In genomic region chr1:54331843-54332688, GRCh38 we compare ENCODE assay signal across 15 cellular contexts.
DNase-seq lines count a peak whose midpoint lies in the region; TF ChIP-seq lines count a peak whose summit lies in the region.
"Had no signal": no experiment of that assay in that cellular context is flagged by ENCODE, and none has a peak within 500 bp of the region (broad histone marks: within the 10 kb centered on the region; RNA-seq: fewer than 3 reads in every experiment).

No MANE protein-coding gene starts in this region.

- peaks cover 45% of the 10 kb centered on the region for H3K4me1 ChIP-seq in mesendoderm (ENCODE audit: control insufficient read depth, low read depth, low read length)
- H3K4me1 ChIP-seq: A549 had no signal

- POLR2A ChIA-PET in activated CD4-positive, alpha-beta T cell treated with anti-CD3 and anti-CD28 coated beads, Interleukin-2, amount 10 ng/mL, durations not matched to agents 7 days and 5 days (lab: Charles Lee): no interaction called here

- no peaks in the 10 kb centered on the region for H3K27me3 Mint-ChIP-seq in activated CD4-positive, alpha-beta T cell treated with anti-CD3 and anti-CD28 coated beads, Interleukin-2, amount 10 ng/mL, durations not matched to agents 24 days and 14 days
- H3K27me3 Mint-ChIP-seq in activated CD4-positive, alpha-beta T cell treated with anti-CD3 and anti-CD28 coated beads, Interleukin-2, amount 10 ng/mL, durations not matched to agents 7 days and 5 days: no peaks in the 10 kb centered on the region
- H3K27me3 Mint-ChIP-seq: T-cell had no signal

- no peak overlapping the region for H2AK5ac ChIP-seq in mesendoderm (ENCODE audit: low read length)

- H2BK120ac ChIP-seq in mesendoderm (ENCODE audit: low read depth, low read length): no peak overlapping the region

- no peak overlapping the region for H2BK15ac ChIP-seq in mesendoderm (replicated peaks; ENCODE audit: low read depth)

- H3K27me3 ChIP-seq in WERI-Rb-1 (ENCODE audit: insufficient read depth, low read depth, severe bottlenecking) (no peaks in the 10 kb centered on the region), mesendoderm (ENCODE audit: insufficient read depth, low read length, poor library complexity) (no peaks in the 10 kb centered on the region)
- H3K27me3 ChIP-seq: neutrophil had no signal

- peak overlapping the region; percentile 85 for H3K23ac ChIP-seq in mesendoderm (ENCODE audit: low read length)

- intact Hi-C loops in activated CD4-positive, alpha-beta T cell treated with anti-CD3 and anti-CD28 coated beads, Interleukin-2, amount 10 ng/mL, durations not matched to agents 24 days and 14 days (cut with micrococcal nuclease): no loop called here

- no peak overlapping the region for H4K5ac ChIP-seq in mesendoderm (ENCODE audit: low read length)

- peaks cover 19% of the 10 kb centered on the region for H3K4me1 Mint-ChIP-seq in activated CD4-positive, alpha-beta T cell treated with anti-CD3 and anti-CD28 coated beads, Interleukin-2, amount 10 ng/mL, durations not matched to agents 24 days and 14 days
- H3K4me1 Mint-ChIP-seq in activated CD4-positive, alpha-beta T cell treated with anti-CD3 and anti-CD28 coated beads, Interleukin-2, amount 10 ng/mL, durations not matched to agents 7 days and 5 days: peaks cover 32% of the 10 kb centered on the region

- H3K4me3 ChIP-seq in WERI-Rb-1 (ENCODE audit: low read depth, low read length) (no peak overlapping the region), mesendoderm (ENCODE audit: low read length) (no peak overlapping the region)
- H3K4me3 ChIP-seq: A549, thoracic aorta had no signal

- H4K8ac ChIP-seq in mesendoderm (ENCODE audit: low read depth, low read length): no peak overlapping the region

- peak overlapping the region; percentile 51 for H3K56ac ChIP-seq in mesendoderm (ENCODE audit: low read length)

- no peak overlapping the region for H2BK5ac ChIP-seq in mesendoderm (ENCODE audit: low read length)

- TF ChIP-seq CTCF in WERI-Rb-1 (IDR thresholded peaks at IDR 0.05; ENCODE audit: low read depth, low read length): no peak

- H3K27ac ChIP-seq in WERI-Rb-1 (peak overlapping the region; percentile 100), mesendoderm (ENCODE audit: low read depth, low read length) (no peak overlapping the region), substantia nigra (ENCODE audit: low read depth, low read length, poor library complexity, severe bottlenecking) (peak overlapping the region; percentile 54)
- H3K27ac ChIP-seq: A549, neutrophil, thoracic aorta had no signal

- H3K9me3 ChIP-seq in WERI-Rb-1 (ENCODE audit: severe bottlenecking): no peaks in the 10 kb centered on the region
- H3K9me3 ChIP-seq: A549, neutrophil, thoracic aorta had no signal

- H3K9me3 Mint-ChIP-seq in activated CD4-positive, alpha-beta T cell treated with anti-CD3 and anti-CD28 coated beads, Interleukin-2, amount 10 ng/mL, durations not matched to agents 24 days and 14 days: no peaks in the 10 kb centered on the region
- H3K9me3 Mint-ChIP-seq in activated CD4-positive, alpha-beta T cell treated with anti-CD3 and anti-CD28 coated beads, Interleukin-2, amount 10 ng/mL, durations not matched to agents 7 days and 5 days: no peaks in the 10 kb centered on the region
- H3K9me3 Mint-ChIP-seq: T-cell had no signal

- H3K4ac ChIP-seq in mesendoderm (ENCODE audit: low read depth, low read length): no peak overlapping the region

- H3K27ac Mint-ChIP-seq in activated CD4-positive, alpha-beta T cell treated with anti-CD3 and anti-CD28 coated beads, Interleukin-2, amount 10 ng/mL, durations not matched to agents 24 days and 14 days: peak overlapping the region; percentile 13
- no peak overlapping the region for H3K27ac Mint-ChIP-seq in activated CD4-positive, alpha-beta T cell treated with anti-CD3 and anti-CD28 coated beads, Interleukin-2, amount 10 ng/mL, durations not matched to agents 7 days and 5 days

- H3K9ac ChIP-seq in mesendoderm (ENCODE audit: low read length): no peak overlapping the region

- CTCF ChIA-PET in activated CD4-positive, alpha-beta T cell treated with anti-CD3 and anti-CD28 coated beads, Interleukin-2, amount 10 ng/mL, durations not matched to agents 7 days and 5 days (lab: Charles Lee): no interaction called here

- no CpG with 5 or more reads among the region's 4 CpGs for WGBS in mesendoderm (ENCODE audit: extremely low coverage, insufficient coverage, low lambda C conversion rate)

- no peak overlapping the region for H3K4me2 ChIP-seq in mesendoderm (ENCODE audit: low read length)
- H3K4me2 ChIP-seq: A549 had no signal

- DNase-seq in activated CD4-positive, alpha-beta T cell treated with anti-CD3 and anti-CD28 coated beads, Interleukin-2, amount 10 ng/mL, durations not matched to agents 24 days and 14 days: no peak
- no peak for DNase-seq in activated CD4-positive, alpha-beta T cell treated with anti-CD3 and anti-CD28 coated beads, Interleukin-2, amount 10 ng/mL, durations not matched to agents 7 days and 5 days
- DNase-seq in WERI-Rb-1 (peak; percentile 77), mesendoderm (no peak), substantia nigra (lab: John Stamatoyannopoulos, UW) (peak in 1 of 49 donors; percentile 26), T-helper 2 cell (no peak), NCI-H187 (lab: John Stamatoyannopoulos, UW) (no peak), NCI-H1092 (lab: John Stamatoyannopoulos, UW) (no peak)
- DNase-seq: activated CD4-positive, alpha-beta T cell treated with anti-CD3 and anti-CD28 coated beads, Interleukin-2, amount 50 U/mL, for 48 hours; NCI-H748 treated with DMSO at 0.1 percent for 48 hours; stimulated activated CD4-positive, alpha-beta T cell treated with anti-CD3 and anti-CD28 coated beads, Interleukin-4, amount 100 ng/mL, for 1 hour; T-cell had no signal

- H3K79me1 ChIP-seq in mesendoderm (ENCODE audit: low read length): peaks cover 66% of the 10 kb centered on the region

- H3K36me3 ChIP-seq in WERI-Rb-1: peaks cover 59% of the 10 kb centered on the region
- H3K36me3 ChIP-seq in mesendoderm (ENCODE audit: control insufficient read depth, insufficient read depth, low read length): no peaks in the 10 kb centered on the region
- H3K36me3 ChIP-seq: neutrophil, thoracic aorta had no signal

- no peak overlapping the region for H3K4me3 Mint-ChIP-seq in activated CD4-positive, alpha-beta T cell treated with anti-CD3 and anti-CD28 coated beads, Interleukin-2, amount 10 ng/mL, durations not matched to agents 24 days and 14 days
- H3K4me3 Mint-ChIP-seq in activated CD4-positive, alpha-beta T cell treated with anti-CD3 and anti-CD28 coated beads, Interleukin-2, amount 10 ng/mL, durations not matched to agents 7 days and 5 days: no peak overlapping the region
- H3K4me3 Mint-ChIP-seq: T-cell had no signal

- peaks cover 6% of the 10 kb centered on the region for H3K36me3 Mint-ChIP-seq in activated CD4-positive, alpha-beta T cell treated with anti-CD3 and anti-CD28 coated beads, Interleukin-2, amount 10 ng/mL, durations not matched to agents 24 days and 14 days (ENCODE audit: low read depth)
- H3K36me3 Mint-ChIP-seq in activated CD4-positive, alpha-beta T cell treated with anti-CD3 and anti-CD28 coated beads, Interleukin-2, amount 10 ng/mL, durations not matched to agents 7 days and 5 days (ENCODE audit: low read depth): peaks cover 7% of the 10 kb centered on the region

- H3K18ac ChIP-seq in mesendoderm (ENCODE audit: low read length): no peak overlapping the region

- H3K79me2 ChIP-seq in mesendoderm (ENCODE audit: control insufficient read depth, insufficient read depth, low read length): peaks cover 95% of the 10 kb centered on the region
